Comparison of ENCODE assay signal across 1 cellular context in the genomic region with DNA sequence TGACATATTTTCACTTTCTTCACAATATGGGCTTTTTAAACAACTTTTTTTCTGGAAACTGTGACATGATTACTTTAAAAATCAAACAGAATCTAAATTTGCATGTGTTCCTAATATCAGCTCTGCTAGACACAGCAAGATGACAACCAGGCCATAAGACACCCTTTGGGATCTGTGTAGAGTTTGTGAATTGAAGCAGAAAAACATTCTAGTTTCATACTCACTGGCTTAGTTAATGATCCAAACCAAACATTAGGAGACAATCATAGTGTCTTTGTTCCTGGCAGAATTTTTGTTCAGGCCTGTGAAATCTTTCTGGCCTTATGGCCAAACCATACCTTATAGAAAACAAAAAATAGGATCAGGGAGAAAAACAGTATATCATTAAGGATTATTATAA.
TF ChIP-seq lines count a peak whose summit lies in the region.

No MANE protein-coding gene starts in this region.

TF ChIP-seq in SK-N-SH treated with all-trans-retinoic acid at 6 μM for 48 hours, 23 proteins besides CTCF, POLR2A, EP300 and RAD21 (continued from another document):
- TF ChIP-seq, protein P1, sequence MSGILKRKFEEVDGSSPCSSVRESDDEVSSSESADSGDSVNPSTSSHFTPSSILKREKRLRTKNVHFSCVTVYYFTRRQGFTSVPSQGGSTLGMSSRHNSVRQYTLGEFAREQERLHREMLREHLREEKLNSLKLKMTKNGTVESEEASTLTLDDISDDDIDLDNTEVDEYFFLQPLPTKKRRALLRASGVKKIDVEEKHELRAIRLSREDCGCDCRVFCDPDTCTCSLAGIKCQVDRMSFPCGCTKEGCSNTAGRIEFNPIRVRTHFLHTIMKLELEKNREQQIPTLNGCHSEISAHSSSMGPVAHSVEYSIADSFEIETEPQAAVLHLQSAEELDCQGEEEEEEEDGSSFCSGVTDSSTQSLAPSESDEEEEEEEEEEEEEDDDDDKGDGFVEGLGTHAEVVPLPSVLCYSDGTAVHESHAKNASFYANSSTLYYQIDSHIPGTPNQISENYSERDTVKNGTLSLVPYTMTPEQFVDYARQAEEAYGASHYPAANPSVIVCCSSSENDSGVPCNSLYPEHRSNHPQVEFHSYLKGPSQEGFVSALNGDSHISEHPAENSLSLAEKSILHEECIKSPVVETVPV (CRISPR knock-in tag; IDR thresholded peaks at IDR 0.05), result no peak
- TF ChIP-seq GLIS3 (CRISPR knock-in tag; IDR thresholded peaks at IDR 0.05) (no peak), OSR1 (CRISPR knock-in tag; IDR thresholded peaks at IDR 0.05) (no peak), ZC3H10 (CRISPR knock-in tag; IDR thresholded peaks at IDR 0.05) (no peak)
